Comparison of ENCODE assay signal across 27 cellular contexts in the genomic region with DNA sequence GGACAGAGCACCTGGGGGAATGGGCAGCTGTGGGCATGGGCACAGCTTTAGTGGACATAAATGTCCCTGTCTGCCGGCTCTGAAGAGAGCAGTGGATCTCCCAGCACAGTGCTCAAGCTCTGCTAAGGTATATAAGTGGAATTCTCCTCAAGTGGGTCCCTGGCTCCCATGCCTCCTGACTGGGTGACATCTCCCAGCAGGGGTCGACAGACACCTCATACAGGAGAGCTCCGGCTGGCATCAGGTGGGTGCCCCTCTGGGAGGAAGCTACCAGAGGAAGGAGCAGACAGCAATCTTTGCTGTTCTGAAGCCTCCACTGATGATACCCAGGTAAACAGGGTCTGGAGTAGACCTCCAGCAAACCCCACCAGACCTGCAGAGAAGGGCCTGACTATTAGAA.
"Had no signal": no experiment of that assay in that cellular context is flagged by ENCODE, and none has a peak within 500 bp of the region (broad histone marks: within the 10 kb centered on the region; RNA-seq: fewer than 3 reads in every experiment).

No MANE protein-coding gene starts in this region.

- ATAC-seq: stimulated activated effector memory CD8-positive, alpha-beta T cell treated with anti-CD3 and anti-CD28 coated beads, Interleukin-12 subunit alpha, Interleukin-12 subunit beta, amount 100 ng/mL, for 72 hours; stimulated activated memory B cell treated with anti-CD40 and anti-IgM and Interleukin-4, amounts not matched to agents 10 μg/mL and 1 μg/mL and 100 μg/mL, for 72 hours; stimulated activated naive B cell treated with anti-CD40 and anti-IgM and Interleukin-4, amounts not matched to agents 10 μg/mL and 1 μg/mL and 100 μg/mL, for 72 hours; stimulated activated naive CD8-positive, alpha-beta T cell treated with anti-CD3 and anti-CD28 coated beads, Interleukin-15, amount 100 ng/mL, for 72 hours; stimulated activated naive CD8-positive, alpha-beta T cell treated with anti-CD3 and anti-CD28 coated beads, Interleukin-15, Interleukin-2, amounts not matched to agents 100 U/mL and 50 U/mL, for 24 hours; upper lobe of right lung had no signal

- FAIRE-seq: urothelium cell line had no signal

- H3K4me1 ChIP-seq: stomach, suprapubic skin, testis, thyroid gland, tibial artery, tibial nerve, transverse colon, upper lobe of left lung, upper lobe of right lung, uterus, vagina had no signal

- H3K27ac ChIP-seq: stomach, suprapubic skin, testis, thoracic aorta, thyroid gland, tibial artery, tibial nerve, transverse colon, upper lobe of left lung, upper lobe of right lung, uterus, vagina had no signal

- H3K4me3 ChIP-seq: stomach, suprapubic skin, testis, thoracic aorta, thyroid gland, tibial artery, tibial nerve, transverse colon, upper lobe of left lung, upper lobe of right lung, uterus, vagina had no signal

- H3K27me3 ChIP-seq: suprapubic skin, testis, thyroid gland, tibial nerve, upper lobe of left lung, upper lobe of right lung, uterus, vagina had no signal

- H3K36me3 ChIP-seq: stomach, suprapubic skin, thoracic aorta, thyroid gland, tibial artery, tibial nerve, transverse colon, upper lobe of left lung, upper lobe of right lung, uterus, vagina had no signal

- H3K9me3 ChIP-seq: suprapubic skin, testis, thoracic aorta, thyroid gland, tibial artery, tibial nerve, upper lobe of left lung, upper lobe of right lung, uterus, vagina had no signal

- DNase-seq: stimulated activated CD4-positive, alpha-beta T cell treated with anti-CD3 and anti-CD28 coated beads, Interleukin-2, amount 100 ng/mL, for 48 hours; stimulated activated CD4-positive, alpha-beta T cell treated with anti-CD3 and anti-CD28 coated beads, Interleukin-4, amount 100 ng/mL, for 1 hour; stimulated activated CD4-positive, alpha-beta T cell treated with anti-CD3 and anti-CD28 coated beads, Interleukin-4, amount 100 ng/mL, for 24 hours; stimulated activated CD4-positive, alpha-beta T cell treated with anti-CD3 and anti-CD28 coated beads, Interleukin-4, amount 100 ng/mL, for 4 hours; stimulated activated CD8-positive, alpha-beta memory T cell treated with anti-CD3 and anti-CD28 coated beads, Interleukin-4, amount 100 ng/mL, for 48 hours; stimulated activated naive B cell treated with anti-CD40 and anti-IgM and Interleukin-4, amounts not matched to agents 10 μg/mL and 1 μg/mL and 100 μg/mL, for 72 hours; stimulated activated naive CD4-positive, alpha-beta T cell; stimulated activated naive CD4-positive, alpha-beta T cell treated with Interleukin-2 at 50 U/mL for 16 hours; stimulated activated naive CD8-positive, alpha-beta T cell treated with anti-CD3 and anti-CD28 coated beads, Interleukin-15, amount 100 ng/mL, for 72 hours; stimulated activated naive CD8-positive, alpha-beta T cell treated with anti-CD3 and anti-CD28 coated beads, Interleukin-15, Interleukin-2, amounts not matched to agents 100 U/mL and 50 U/mL, for 24 hours; stomach; substantia nigra; testis; tibial artery; transverse colon; trophoblast cell; upper lobe of left lung; upper lobe of right lung; uterus had no signal
